In genomic region chr16:31073073-31073822, GRCh38 we compare ENCODE assay signal across 8 cellular contexts. TPM values are rescaled to one million over a fixed set of nuclear protein-coding genes. Genes with fewer than 3 reads are reported as not detected.
DNase-seq lines count a peak whose midpoint lies in the region; ATAC-seq and TF ChIP-seq lines count a peak whose summit lies in the region.

No MANE protein-coding gene starts in this region.

- CTCF ChIA-PET in PC-9 (lab: Charles Lee), result interaction anchor here (1.5 to 1.6 kb wide), 2 partner anchors 69 to 88 kb away, joined by 16 to 21 read pairs; partner anchors contain the start of gene HSD3B7

- DNase-seq in DMS 273 treated with DMSO at 0.1 percent for 48 hours (lab: John Stamatoyannopoulos, UW), result peak; percentile 64
- DNase-seq in HuH-7.5 (ENCODE audit: low spot score), result peak; percentile 94
- DNase-seq in PC-9, result peak; percentile 85 to 95
- DNase-seq in activated T-cell treated with anti-CD3 and anti-CD28 coated beads, Interleukin-2, amount 50 U/mL, for 4 hours, result peak; percentile 78
- peak; percentile 68 to 70 for DNase-seq in stimulated activated CD8-positive, alpha-beta memory T cell treated with anti-CD3 and anti-CD28 coated beads, Interleukin-7, amount 100 ng/mL, for 1 hour (ENCODE audit: low read depth in 2 of 2)

- no peaks in the 10 kb centered on the region for H3K9me3 ChIP-seq in PC-9 (ENCODE audit: insufficient read depth, low read depth)
- H3K9me3 ChIP-seq in muscle layer of duodenum (ENCODE audit: control insufficient read depth in 1 of 2, low read length in 2 of 2), result no peaks in the 10 kb centered on the region

- H3K27ac ChIP-seq in PC-9 (peak overlapping the region; percentile 62), muscle layer of duodenum (ENCODE audit: low read length) (peak overlapping the region; percentile 91)

- H3K9me2 ChIP-seq in PC-9 (ENCODE audit: insufficient read depth), result no peaks in the 10 kb centered on the region

- peaks cover 7% of the 10 kb centered on the region for H4K20me1 ChIP-seq in PC-9 (ENCODE audit: insufficient read depth)

- no TSS peak for BruUV-seq in PC-9 (replicated peaks; lab: Mats Ljungman, UMichigan)

- POLR2A ChIA-PET in PC-9 (lab: Charles Lee; ENCODE audit: unreplicated experiment), result interaction anchor here (0.6 to 1.7 kb wide), 11 partner anchors 40 to 1039 kb away, joined by 3 to 16 read pairs (median 5); partner anchors contain the start of genes CTF1, KAT8, PRSS8 and ZNF688

- H3K4me3 ChIP-seq in PC-9, result peak overlapping the region; percentile 89
- H3K4me3 ChIP-seq in muscle layer of duodenum (ENCODE audit: low read depth in 1 of 2, low read length in 2 of 2), result peak overlapping the region; percentile 99

- peaks cover 12% of the 10 kb centered on the region for H3K36me3 Mint-ChIP-seq in activated T-cell treated with anti-CD3 and anti-CD28 coated beads, Interleukin-2, amount 50 U/mL, for 4 hours (ENCODE audit: insufficient read depth)

- peaks cover 39% of the 10 kb centered on the region for H3K4me1 Mint-ChIP-seq in activated T-cell treated with anti-CD3 and anti-CD28 coated beads, Interleukin-2, amount 50 U/mL, for 4 hours (ENCODE audit: low read depth)

- no peaks in the 10 kb centered on the region for H3K27me3 ChIP-seq in PC-9 (ENCODE audit: insufficient read depth, low read depth)
- no peaks in the 10 kb centered on the region for H3K27me3 ChIP-seq in muscle layer of duodenum (ENCODE audit: low read depth, low read length)

- peaks cover 20% of the 10 kb centered on the region for H3K4me1 ChIP-seq in PC-9 (replicated peaks; ENCODE audit: insufficient read depth)
- peaks cover 15 to 36% of the 10 kb centered on the region in 2 donors for H3K4me1 ChIP-seq in muscle layer of duodenum (ENCODE audit: control insufficient read depth in 1 of 2, insufficient read depth in 2 of 2, low read length in 2 of 2)

- peaks cover 4% of the 10 kb centered on the region; the same call in 1 of the 2 replicates for H3F3A ChIP-seq in PC-9 (ENCODE audit: insufficient read depth, low read depth)

- H2AFZ ChIP-seq in PC-9, result peak overlapping the region; percentile 93

- TF ChIP-seq CTCF in PC-9 (conservative IDR thresholded peaks at IDR 0.05), result no peak

- no peaks in the 10 kb centered on the region for H3K9me3 Mint-ChIP-seq in activated T-cell treated with anti-CD3 and anti-CD28 coated beads, Interleukin-2, amount 50 U/mL, for 4 hours

- intact Hi-C loops in PC-9 (cut with micrococcal nuclease; ENCODE audit: unreplicated experiment), result loop anchor here (2.0 kb wide), 1 partner anchor 380 kb away; no protein-coding TSS in a partner anchor

- peak overlapping the region; percentile 89 for H3K4me2 ChIP-seq in PC-9

- ATAC-seq in GM21528 (IDR thresholded peaks at IDR 0.05; ENCODE audit: low FRiP score, unreplicated experiment) (peak; percentile 54), esophagus mucosa (peak; percentile 79)
- ATAC-seq in activated T-cell treated with anti-CD3 and anti-CD28 coated beads, Interleukin-2, amount 50 U/mL, for 4 hours, result peak; percentile 66 to 71

- peaks cover 82% of the 10 kb centered on the region for H3K79me2 ChIP-seq in PC-9 (ENCODE audit: low read depth)

- H3K27me3 Mint-ChIP-seq in activated T-cell treated with anti-CD3 and anti-CD28 coated beads, Interleukin-2, amount 50 U/mL, for 4 hours (ENCODE audit: low read depth), result no peaks in the 10 kb centered on the region

- no peaks in the 10 kb centered on the region for H3K36me3 ChIP-seq in PC-9 (ENCODE audit: low read depth)
- H3K36me3 ChIP-seq in muscle layer of duodenum (ENCODE audit: control insufficient read depth in 1 of 2, insufficient read depth in 2 of 2, low read length in 2 of 2), result peaks cover 11 to 28% of the 10 kb centered on the region in 2 donors

- H3K4me3 Mint-ChIP-seq in activated T-cell treated with anti-CD3 and anti-CD28 coated beads, Interleukin-2, amount 50 U/mL, for 4 hours, result peak overlapping the region; percentile 98

RNA-seq across cellular contexts. Expression of gene ZNF668, which starts 0.8 kb away (rescaled TPM):
- total RNA-seq in PC-9 (2021) (13.2 and 17.4 TPM in 2 replicates), esophagus mucosa (5.3 TPM)
- total RNA-seq in activated T-cell treated with anti-CD3 and anti-CD28 coated beads, Interleukin-2, amount 50 U/mL, for 4 hours, result 10 to 100 TPM; 18.1 to 19.4 (median 19.2) TPM

RNA-seq across cellular contexts. Expression of gene ZNF646, which starts 1.0 kb away (rescaled TPM):
- total RNA-seq in PC-9 (2021), result 25.4 and 30.7 TPM in 2 replicates
- total RNA-seq in activated T-cell treated with anti-CD3 and anti-CD28 coated beads, Interleukin-2, amount 50 U/mL, for 4 hours, result 10 to 100 TPM; 22.3 to 26.1 (median 22.7) TPM
- total RNA-seq in esophagus mucosa, result 9.0 TPM

RNA-seq across cellular contexts. Expression of gene PRSS53, which starts 15.5 kb away (rescaled TPM):
- total RNA-seq in PC-9 (2021), result 7.7 and 9.2 TPM in 2 replicates
- 1 to 10 TPM; 4.6 to 5.6 (median 4.9) TPM for total RNA-seq in activated T-cell treated with anti-CD3 and anti-CD28 coated beads, Interleukin-2, amount 50 U/mL, for 4 hours
- total RNA-seq in esophagus mucosa, result 0.48 TPM

RNA-seq across cellular contexts. Expression of gene VKORC1, which starts 21.3 kb away (rescaled TPM):
- total RNA-seq in PC-9 (2021) (46.0 and 59.9 TPM in 2 replicates), esophagus mucosa (22.3 TPM)
- 10 to 100 TPM; 62.8 to 63.8 (median 63.5) TPM for total RNA-seq in activated T-cell treated with anti-CD3 and anti-CD28 coated beads, Interleukin-2, amount 50 U/mL, for 4 hours

RNA-seq across cellular contexts. Expression of gene BCKDK, which starts 34.9 kb away (rescaled TPM):
- total RNA-seq in PC-9 (2021), result 41.5 and 66.5 TPM in 2 replicates
- 10 to 100 TPM; 41.9 to 46.5 (median 43.2) TPM for total RNA-seq in activated T-cell treated with anti-CD3 and anti-CD28 coated beads, Interleukin-2, amount 50 U/mL, for 4 hours
- total RNA-seq in esophagus mucosa, result 21.5 TPM

Comparison
In these comparisons a context has a peak if more than half of its experiments do, and no peak if none do; other contexts are left out.
1. Peak in every context shown above with its lines: DNase-seq, ATAC-seq, H3K4me3 ChIP-seq and H3K27ac ChIP-seq.